Comparison of ENCODE assay signal across 10 cellular contexts in the genomic region with DNA sequence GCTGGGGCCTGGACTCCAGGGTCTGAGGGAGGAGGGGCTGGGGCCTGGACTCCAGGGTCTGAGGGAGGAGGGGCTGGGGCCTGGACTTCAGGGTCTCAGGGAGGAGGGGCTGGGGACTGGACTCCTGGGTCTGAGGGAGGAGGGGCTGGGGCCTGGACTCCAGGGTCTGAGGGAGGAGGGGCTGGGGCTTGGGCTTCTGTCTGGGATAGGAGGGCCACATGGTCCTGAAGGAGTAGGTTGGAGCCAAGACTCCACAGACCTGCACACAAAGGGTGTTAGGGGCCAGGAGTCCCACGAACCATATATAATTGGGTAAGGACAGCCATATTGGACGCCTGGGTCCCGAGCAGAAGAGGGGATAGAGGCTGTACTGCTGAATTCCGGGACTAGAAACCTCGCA. TPM values are rescaled to one million over a fixed set of nuclear protein-coding genes. Genes with fewer than 3 reads are reported as not detected.
DNase-seq lines count a peak whose midpoint lies in the region; TF ChIP-seq lines count a peak whose summit lies in the region.
"Not testable (repeated sequence)": the region's sequence is repeated elsewhere in the genome, so short reads cannot be mapped to it uniquely, and the experiment has no call there.
"Had no signal": no experiment of that assay in that cellular context is flagged by ENCODE, and none has a peak within 500 bp of the region (broad histone marks: within the 10 kb centered on the region; RNA-seq: fewer than 3 reads in every experiment).

No MANE protein-coding gene starts in this region.

- H3K23ac ChIP-seq in neuronal stem cell (ENCODE audit: low read depth, low read length, poor library complexity) = not testable (repeated sequence)

- H3K4ac ChIP-seq in neuronal stem cell (ENCODE audit: low read length) = not testable (repeated sequence)

- TF ChIP-seq POLR2A in esophagus squamous epithelium (IDR thresholded peaks at IDR 0.05) = not testable (repeated sequence)

- H4K8ac ChIP-seq in neuronal stem cell (ENCODE audit: low read depth, low read length) = not testable (repeated sequence)

- POLR2A ChIA-PET in SK-N-SH (lab: Yijun Ruan, JAX) = interaction anchor here (0.6 kb wide), 1 partner anchor 103 kb away, joined by 3 read pairs; a partner anchor contains a TSS

- H2AFZ ChIP-seq in SK-N-SH (ENCODE audit: low read depth) = 0 out of 2 replicates have a peak overlapping the region, but pooled peaks have one; percentile 68
- peak overlapping the region; percentile 95 for H2AFZ ChIP-seq in neuronal stem cell (ENCODE audit: low read length)

- not testable (repeated sequence) for H2BK12ac ChIP-seq in neuronal stem cell (ENCODE audit: low read length)

- not testable (repeated sequence) for H3F3A ChIP-seq in SK-N-SH (replicated peaks; ENCODE audit: insufficient read depth)

- TF ChIP-seq EP300 in SK-N-SH (IDR thresholded peaks at IDR 0.05; ENCODE audit: borderline replicate concordance in 1 of 2, low read depth in 1 of 2, low read length in 1 of 2) = not testable (repeated sequence)

- H4K20me1 ChIP-seq in SK-N-SH (ENCODE audit: insufficient read depth) = not testable (repeated sequence)

- H3K4me3 ChIP-seq in H7 (ENCODE audit: insufficient read depth, low read depth, low read length) (peak overlapping the region; percentile 60), SK-N-SH (ENCODE audit: low read depth in 2 of 2, low read length in 1 of 2) (peak overlapping the region; percentile 53 to 54; a peak in 3 of 4 replicates), esophagus squamous epithelium (peak overlapping the region in 3 of 4 donors; percentile 15 to 22 (median 18)), iPS-20b (ENCODE audit: low read length) (peak overlapping the region; percentile 79), neuronal stem cell (ENCODE audit: low read length in 2 of 2) (peak overlapping the region; percentile 47 to 79)

- peak overlapping the region; percentile 14 for H2BK5ac ChIP-seq in neuronal stem cell (ENCODE audit: low read length)

- H3K27me3 ChIP-seq in H7 (ENCODE audit: control insufficient read depth, insufficient read depth, low read length) (peaks cover 33% of the 10 kb centered on the region; the same call in 1 of the 2 replicates), esophagus squamous epithelium (peaks cover 0 to 69% (median 7%) of the 10 kb centered on the region in 4 donors), iPS-20b (ENCODE audit: insufficient read depth, low read length) (peaks cover 16% of the 10 kb centered on the region), neuronal stem cell (ENCODE audit: control insufficient read depth in 3 of 3, insufficient read depth in 3 of 3, low read depth in 1 of 3, low read length in 3 of 3) (peaks cover 0 to 19% (median 7%) of the 10 kb centered on the region in 3 experiments)
- H3K27me3 ChIP-seq in SK-N-SH (ENCODE audit: insufficient read depth) = not testable (repeated sequence)

- TF ChIP-seq RAD21 in SK-N-SH (IDR thresholded peaks at IDR 0.05; ENCODE audit: low read length) = not testable (repeated sequence)

- not testable (repeated sequence) for H4K91ac ChIP-seq in neuronal stem cell (ENCODE audit: low read depth, low read length, poor library complexity)

- H3K36me3 ChIP-seq in H7 (replicated peaks; ENCODE audit: control insufficient read depth, insufficient read depth, low read length); SK-N-SH (replicated peaks in 1 of 2; ENCODE audit: control insufficient read depth in 1 of 2, insufficient read depth in 2 of 2, low read length in 1 of 2); esophagus squamous epithelium; iPS-20b (ENCODE audit: insufficient read depth, low read depth, low read length); neuronal stem cell (replicated peaks in 1 of 2; ENCODE audit: control insufficient read depth in 2 of 2, insufficient read depth in 2 of 2, low read length in 2 of 2): not testable (repeated sequence)

- TF ChIP-seq CTCF in SK-N-SH (IDR thresholded peaks at IDR 0.05); esophagus squamous epithelium (IDR thresholded peaks at IDR 0.05): not testable (repeated sequence)

- H3K9me3 ChIP-seq in SK-N-SH; esophagus squamous epithelium; iPS-20b (ENCODE audit: insufficient read depth, low read depth, low read length); neuronal stem cell (replicated peaks in 1 of 2; ENCODE audit: control insufficient read depth in 2 of 2, insufficient read depth in 1 of 2, low read depth in 1 of 2, low read length in 2 of 2): not testable (repeated sequence)

- H3K9ac ChIP-seq in SK-N-SH = not testable (repeated sequence)
- H3K9ac ChIP-seq in iPS-20b (ENCODE audit: low read depth, low read length) (peak overlapping the region; percentile 74; the same call in 1 of the 2 replicates), neuronal stem cell (ENCODE audit: low read depth, low read length, poor library complexity) (peak overlapping the region; percentile 22)

- intact Hi-C loops in esophagus squamous epithelium (cut with DNase I) = not testable (repeated sequence)

- H2BK15ac ChIP-seq in neuronal stem cell (ENCODE audit: low read length) = not testable (repeated sequence)

- peak overlapping the region; percentile 69 for H3K4me2 ChIP-seq in SK-N-SH
- peak overlapping the region; percentile 66 for H3K4me2 ChIP-seq in neuronal stem cell (ENCODE audit: insufficient read depth, low read length, poor library complexity, severe bottlenecking)

- not testable (repeated sequence) for H3K79me2 ChIP-seq in SK-N-SH (ENCODE audit: insufficient read depth)

- H3K18ac ChIP-seq in neuronal stem cell (ENCODE audit: low read length) = peak overlapping the region; percentile 22

- CTCF ChIA-PET in SK-N-SH (lab: Yijun Ruan, JAX) = interaction anchor here (0.9 to 2.3 kb wide), 6 partner anchors 11 to 262 kb away, joined by 3 to 11 read pairs (median 3); a partner anchor contains a TSS

- H2BK120ac ChIP-seq in neuronal stem cell (ENCODE audit: low read depth, low read length) = not testable (repeated sequence)

- H3K4me1 ChIP-seq in SK-N-SH (ENCODE audit: control insufficient read depth in 1 of 2, insufficient read depth in 2 of 2, low read depth in 1 of 2, low read length in 1 of 2); iPS-20b (ENCODE audit: insufficient read depth, low read length); neuronal stem cell (ENCODE audit: control insufficient read depth in 2 of 2, insufficient read depth in 1 of 2, low read depth in 1 of 2, low read length in 2 of 2): not testable (repeated sequence)
- peaks cover 0 to 39% (median 17%) of the 10 kb centered on the region in 3 donors for H3K4me1 ChIP-seq in esophagus squamous epithelium

- not testable (repeated sequence) for DNase-seq in H7; SK-N-SH; esophagus squamous epithelium (lab: John Stamatoyannopoulos, UW); neuronal stem cell (ENCODE audit: low spot score)

- H3K14ac ChIP-seq in neuronal stem cell (ENCODE audit: low read length) = not testable (repeated sequence)

- not testable (repeated sequence) for H3K9me2 ChIP-seq in SK-N-SH

- not testable (repeated sequence) for H2AK5ac ChIP-seq in neuronal stem cell (ENCODE audit: low read depth, low read length)

- not testable (repeated sequence) for H3K27ac ChIP-seq in SK-N-SH (ENCODE audit: low read depth in 2 of 2, low read length in 1 of 2); esophagus squamous epithelium; iPS-20b (ENCODE audit: low read length)
- H3K27ac ChIP-seq in neuronal stem cell (replicated peaks; ENCODE audit: low read length) = peak overlapping the region; percentile 8

- WGBS in SK-N-SH (ENCODE audit: low lambda C conversion rate) = 6% methylated on average over 5 of the region's 5 CpGs
- WGBS in esophagus squamous epithelium, 2 donors = 4% methylated on average over 5 of the region's 5 CpGs; no CpG with 5 or more reads in 1 of the 2 donors
- WGBS in neuronal stem cell (ENCODE audit: extremely low coverage in 2 of 2, insufficient read length in 2 of 2, insufficient replicate concordance in 1 of 2), 2 donors = no CpG with 5 or more reads among the region's 5 CpGs

- H3K79me1 ChIP-seq in neuronal stem cell (ENCODE audit: low read depth, low read length) = not testable (repeated sequence)

RNA-seq across cellular contexts. Expression of a gene that starts 1.7 kb away (rescaled TPM):
- total RNA-seq in H7 (2014; rRNA removed; shearing (Covaris generic)) = 6.5 and 11.6 TPM in 2 replicates
- polyA plus RNA-seq in SK-N-SH (2012; rRNA removed) = 9.1 and 11.4 TPM in 2 replicates
- 8.5 and 9.3 TPM in 2 replicates for polyA plus RNA-seq in SK-N-SH (2012; cell fraction: cytosol; rRNA removed)
- polyA plus RNA-seq in SK-N-SH (2012; cell fraction: nucleus; rRNA removed) = 6.4 and 7.0 TPM in 2 replicates
- total RNA-seq in esophagus squamous epithelium = not detected
- 38.0 TPM for polyA plus RNA-seq in neuronal stem cell (2013, experiment 1 of 2)
- 36.6 TPM for polyA plus RNA-seq in neuronal stem cell (2013, experiment 2 of 2)
- total RNA-seq: activated B cell treated with CpG ODN at 0.5 μM for 24 hours; H4; natural killer cell treated with Interleukin-12 subunit alpha and Interleukin-12 subunit beta and Interleukin-15 and Interleukin-18, amount 100 ng/mL, for 72 hours; ureter had no signal
- polyA plus RNA-seq: BJ had no signal

RNA-seq across cellular contexts. Expression of a gene that starts 6.8 kb away (rescaled TPM):
- 33.8 and 44.8 TPM in 2 replicates for total RNA-seq in H7 (2014; rRNA removed; shearing (Covaris generic))
- polyA plus RNA-seq in SK-N-SH (2012; rRNA removed) = 27.1 and 39.5 TPM in 2 replicates
- polyA plus RNA-seq in SK-N-SH (2012; cell fraction: cytosol; rRNA removed) = 30.8 and 37.4 TPM in 2 replicates
- 9.5 and 13.7 TPM in 2 replicates for polyA plus RNA-seq in SK-N-SH (2012; cell fraction: nucleus; rRNA removed)
- total RNA-seq in esophagus squamous epithelium = 10 to 100 TPM in 1 of 4 donors, 1 to 10 TPM in 3; 3.3 to 23.1 (median 6.2) TPM
- polyA plus RNA-seq in neuronal stem cell (2013, experiment 1 of 2) = 81.1 TPM
- 76.8 TPM for polyA plus RNA-seq in neuronal stem cell (2013, experiment 2 of 2)
- total RNA-seq: activated B cell treated with CpG ODN at 0.5 μM for 24 hours; natural killer cell treated with Interleukin-12 subunit alpha and Interleukin-12 subunit beta and Interleukin-15 and Interleukin-18, amount 100 ng/mL, for 72 hours had no signal

RNA-seq across cellular contexts. Expression of a gene that starts 10.6 kb away (rescaled TPM):
- 0.15 and 2.2 TPM in 2 replicates for total RNA-seq in H7 (2014; rRNA removed; shearing (Covaris generic))
- polyA plus RNA-seq in SK-N-SH (2012; rRNA removed) = 2.4 and 2.5 TPM in 2 replicates
- 0.53 and 0.93 TPM in 2 replicates for polyA plus RNA-seq in SK-N-SH (2012; cell fraction: cytosol; rRNA removed)
- polyA plus RNA-seq in SK-N-SH (2012; cell fraction: nucleus; rRNA removed) = 10.9 and 16.6 TPM in 2 replicates
- 1 to 10 TPM in 3 of 4 donors, under 1 TPM in 1; 0.53 to 2.8 (median 1.4) TPM for total RNA-seq in esophagus squamous epithelium
- polyA plus RNA-seq in neuronal stem cell (2013, experiment 1 of 2) = 6.3 TPM
- polyA plus RNA-seq in neuronal stem cell (2013, experiment 2 of 2) = 6.0 TPM
- total RNA-seq: activated B cell treated with CpG ODN at 0.5 μM for 24 hours; natural killer cell treated with Interleukin-12 subunit alpha and Interleukin-12 subunit beta and Interleukin-15 and Interleukin-18, amount 100 ng/mL, for 72 hours had no signal

RNA-seq across cellular contexts. Expression of a gene that starts 24.3 kb away (rescaled TPM):
- total RNA-seq in H7 (2014; rRNA removed; shearing (Covaris generic)) = 0.26 and 0.31 TPM in 2 replicates
- polyA plus RNA-seq in SK-N-SH (2012; rRNA removed) = 0.21 and 0.39 TPM in 2 replicates
- 0.36 and 1.2 TPM in 2 replicates for polyA plus RNA-seq in SK-N-SH (2012; cell fraction: cytosol; rRNA removed)
- polyA plus RNA-seq in SK-N-SH (2012; cell fraction: nucleus; rRNA removed) = 1.1 and 2.2 TPM in 2 replicates
- under 1 TPM in 1 of 4 donors, not detected in 3; 0.22 TPM for total RNA-seq in esophagus squamous epithelium
- polyA plus RNA-seq in neuronal stem cell (2013, experiment 1 of 2) = 0.14 TPM
- 0.26 TPM for polyA plus RNA-seq in neuronal stem cell (2013, experiment 2 of 2)
- total RNA-seq: activated B cell treated with CpG ODN at 0.5 μM for 24 hours; H4; natural killer cell treated with Interleukin-12 subunit alpha and Interleukin-12 subunit beta and Interleukin-15 and Interleukin-18, amount 100 ng/mL, for 72 hours; ureter had no signal

RNA-seq across cellular contexts. Expression of a gene that starts 38.3 kb away (rescaled TPM):
- 57.5 and 66.4 TPM in 2 replicates for total RNA-seq in H7 (2014; rRNA removed; shearing (Covaris generic))
- polyA plus RNA-seq in SK-N-SH (2012; rRNA removed) = 83.9 and 87.3 TPM in 2 replicates
- polyA plus RNA-seq in SK-N-SH (2012; cell fraction: cytosol; rRNA removed) = 20.3 and 29.1 TPM in 2 replicates
- polyA plus RNA-seq in SK-N-SH (2012; cell fraction: nucleus; rRNA removed) = 571 and 748 TPM in 2 replicates
- total RNA-seq in esophagus squamous epithelium = 10 to 100 TPM; 35.1 to 89.1 (median 43.7) TPM
- polyA plus RNA-seq in neuronal stem cell (2013, experiment 1 of 2) = 45.4 TPM
- 45.1 TPM for polyA plus RNA-seq in neuronal stem cell (2013, experiment 2 of 2)

Comparison
In these comparisons a context has a peak if more than half of its experiments do, and no peak if none do; other contexts are left out.
1. H3K4me3 ChIP-seq: peak in every context shown above with its lines; median percentile 79 in iPS-20b; 63 in neuronal stem cell; 60 in H7; 54 in SK-N-SH; 18 in esophagus squamous epithelium.